In genomic region chr2:199955339-199956061, GRCh38 we compare ENCODE assay signal across 8 cellular contexts. TPM values are rescaled to one million over a fixed set of nuclear protein-coding genes. Genes with fewer than 3 reads are reported as not detected.
A peak's percentile ranks its signal among the peaks of the same experiment; 100 is the strongest.
DNase-seq lines count a peak whose midpoint lies in the region; ATAC-seq and TF ChIP-seq lines count a peak whose summit lies in the region.

Gene MAIP1 (plus strand): TSS chr2:199955582. CDS start chr2:199955799, 217 bp downstream.
Gene TYW5 (minus strand): TSS chr2:199955491. CDS start chr2:199955470, 21 bp downstream.

- no peaks in the 10 kb centered on the region for H3K27me3 Mint-ChIP-seq in naive B cell
- H3K27me3 Mint-ChIP-seq in stimulated activated memory B cell treated with anti-CD40 and anti-IgM and Interleukin-4, amounts not matched to agents 10 μg/mL and 1 μg/mL and 100 μg/mL, for 72 hours = no peaks in the 10 kb centered on the region

- H3K36me3 Mint-ChIP-seq in naive B cell = no peaks in the 10 kb centered on the region
- peaks cover 5% of the 10 kb centered on the region for H3K36me3 Mint-ChIP-seq in stimulated activated memory B cell treated with anti-CD40 and anti-IgM and Interleukin-4, amounts not matched to agents 10 μg/mL and 1 μg/mL and 100 μg/mL, for 72 hours

- H3K9me3 ChIP-seq in DOHH2 (ENCODE audit: control insufficient read depth, insufficient read depth, low read length) = no peaks in the 10 kb centered on the region
- no peaks in the 10 kb centered on the region for H3K9me3 ChIP-seq in KOPT-K1 (ENCODE audit: insufficient read depth, low read length, poor library complexity, severe bottlenecking)

- DNase-seq in RKO (ENCODE audit: low spot score) = peak; percentile 84
- DNase-seq in activated T-helper 1 cell treated with Interleukin-2 at 50 U/mL for 16 hours (ENCODE audit: low read depth) = peak; percentile 59
- peak; percentile 86 for DNase-seq in fibroblast of gingiva (ENCODE audit: low read depth)
- DNase-seq in naive B cell = peak; percentile 70

- peaks cover 27% of the 10 kb centered on the region for H3K4me1 ChIP-seq in DOHH2 (ENCODE audit: control insufficient read depth, low read length)

- H4K20me1 ChIP-seq in DOHH2 (ENCODE audit: control insufficient read depth, insufficient read depth, low read depth, low read length) = no peaks in the 10 kb centered on the region; the same call in 1 of the 2 replicates

- peak within 1 kb of the TSS; percentile 61 for H3K27ac ChIP-seq in DOHH2 (ENCODE audit: low read depth, low read length)
- H3K27ac ChIP-seq in KOPT-K1 (ENCODE audit: low read depth, low read length, poor library complexity, severe bottlenecking) = peak within 1 kb of the TSS; percentile 82

- TF ChIP-seq CTCF in DOHH2 (IDR thresholded peaks at IDR 0.05; ENCODE audit: low read depth, low read length, poor library complexity, severe bottlenecking) = peak; percentile 33

- no peaks in the 10 kb centered on the region for H3F3A ChIP-seq in DOHH2 (ENCODE audit: control insufficient read depth, insufficient read depth)

- peak within 1 kb of the TSS; percentile 92 to 98 (median 94) for H3K27ac Mint-ChIP-seq in naive B cell
- H3K27ac Mint-ChIP-seq in stimulated activated memory B cell treated with anti-CD40 and anti-IgM and Interleukin-4, amounts not matched to agents 10 μg/mL and 1 μg/mL and 100 μg/mL, for 72 hours = peak within 1 kb of the TSS; percentile 95

- H3K9me2 ChIP-seq in DOHH2 (replicated peaks; ENCODE audit: control insufficient read depth, low read length) = no peaks in the 10 kb centered on the region

- H3K4me2 ChIP-seq in DOHH2 (ENCODE audit: low read length) = peak within 1 kb of the TSS; percentile 86

- no peaks in the 10 kb centered on the region for H3K9me3 Mint-ChIP-seq in naive B cell
- no peaks in the 10 kb centered on the region for H3K9me3 Mint-ChIP-seq in stimulated activated memory B cell treated with anti-CD40 and anti-IgM and Interleukin-4, amounts not matched to agents 10 μg/mL and 1 μg/mL and 100 μg/mL, for 72 hours

- peaks cover 47% of the 10 kb centered on the region for H3K36me3 ChIP-seq in DOHH2 (ENCODE audit: control insufficient read depth, low read length)
- H3K36me3 ChIP-seq in KOPT-K1 (ENCODE audit: insufficient read depth, low read length) = peaks cover 38% of the 10 kb centered on the region

- peak; percentile 85 for ATAC-seq in GM21825 (IDR thresholded peaks at IDR 0.05; ENCODE audit: unreplicated experiment)
- peak; percentile 84 to 85 for ATAC-seq in naive B cell (ENCODE audit: low read depth in 2 of 2)
- ATAC-seq in stimulated activated memory B cell treated with anti-CD40 and anti-IgM and Interleukin-4, amounts not matched to agents 10 μg/mL and 1 μg/mL and 100 μg/mL, for 72 hours = peak; percentile 92

- H3K4me3 ChIP-seq in DOHH2 (ENCODE audit: low read length) = peak within 1 kb of the TSS; percentile 97

- no peaks in the 10 kb centered on the region for H3K27me3 ChIP-seq in DOHH2 (ENCODE audit: control insufficient read depth, low read length)

- peaks cover 34 to 51% (median 51%) of the 10 kb centered on the region in 3 donors for H3K4me1 Mint-ChIP-seq in naive B cell
- H3K4me1 Mint-ChIP-seq in stimulated activated memory B cell treated with anti-CD40 and anti-IgM and Interleukin-4, amounts not matched to agents 10 μg/mL and 1 μg/mL and 100 μg/mL, for 72 hours = peaks cover 48% of the 10 kb centered on the region

- H3K4me3 Mint-ChIP-seq in naive B cell = peak within 1 kb of the TSS; percentile 97 to 99 (median 98)
- H3K4me3 Mint-ChIP-seq in stimulated activated memory B cell treated with anti-CD40 and anti-IgM and Interleukin-4, amounts not matched to agents 10 μg/mL and 1 μg/mL and 100 μg/mL, for 72 hours = peak within 1 kb of the TSS; percentile 99

- H3K79me2 ChIP-seq in DOHH2 (ENCODE audit: control insufficient read depth, low read length) = peaks cover 80% of the 10 kb centered on the region

RNA-seq across cellular contexts. Expression of gene MAIP1, which starts in this region (rescaled TPM):
- 10 to 100 TPM; 13.0 to 20.6 (median 19.9) TPM for polyA plus RNA-seq in naive B cell (ENCODE audit: low read depth in 6 of 6)

RNA-seq across cellular contexts. Expression of gene TYW5, which starts in this region (rescaled TPM):
- 10 to 100 TPM in 1 of 6 donors, 1 to 10 TPM in 5; 2.9 to 10.1 (median 5.1) TPM for polyA plus RNA-seq in naive B cell (ENCODE audit: low read depth in 6 of 6)

Comparison
In these comparisons a context has a peak if more than half of its experiments do, and no peak if none do; other contexts are left out.
1. Peak in every context shown above with its lines: DNase-seq, ATAC-seq, H3K4me3 ChIP-seq and H3K27ac ChIP-seq.